ENCODE assay signal across 18 cellular contexts in genomic region chr2:241099246-241099645, GRCh38. TPM values are rescaled to one million over a fixed set of nuclear protein-coding genes. Genes with fewer than 3 reads are reported as not detected.
A peak's percentile ranks its signal among the peaks of the same experiment; 100 is the strongest.
DNase-seq lines count a peak whose midpoint lies in the region; ATAC-seq, FAIRE-seq and TF ChIP-seq lines count a peak whose summit lies in the region.
"Had no signal": no experiment of that assay in that cellular context is flagged by ENCODE, and none has a peak within 500 bp of the region (broad histone marks: within the 10 kb centered on the region; RNA-seq: fewer than 3 reads in every experiment).

No MANE protein-coding gene starts in this region.

- H3K27me3 Mint-ChIP-seq in activated naive CD8-positive, alpha-beta T cell treated with anti-CD3 and anti-CD28 coated beads, Interleukin-2, amount 50 U/mL, for 24 hours, result no peaks in the 10 kb centered on the region
- H3K27me3 Mint-ChIP-seq in stimulated activated naive B cell treated with anti-CD40 and anti-IgM and Interleukin-4, amounts not matched to agents 10 μg/mL and 1 μg/mL and 100 μg/mL, for 72 hours, result no peaks in the 10 kb centered on the region
- no peaks in the 10 kb centered on the region for H3K27me3 Mint-ChIP-seq in activated T-helper 1 cell treated with anti-CD3 and anti-CD28 coated beads, Interleukin-12 subunit alpha, Interleukin-12 subunit beta, Interleukin-2, Interleukin-4 antibody, amounts not matched to agents 30 ng/mL and 10 ng/mL and 1 ng/mL, durations not matched to agents 14 hours and 24 hours and 36 hours (ENCODE audit: insufficient read depth)
- H3K27me3 Mint-ChIP-seq: activated naive CD4-positive, alpha-beta T cell treated with anti-CD3 and anti-CD28 coated beads, Interleukin-2, amount 10 ng/mL, durations not matched to agents 7 days and 5 days had no signal

- peaks cover 5 to 6% of the 10 kb centered on the region in 2 donors for H3K9me3 Mint-ChIP-seq in activated naive CD4-positive, alpha-beta T cell treated with anti-CD3 and anti-CD28 coated beads, Interleukin-2, amount 50 U/mL, for 72 hours
- H3K9me3 Mint-ChIP-seq in activated naive CD8-positive, alpha-beta T cell treated with anti-CD3 and anti-CD28 coated beads, Interleukin-2, amount 50 U/mL, for 24 hours, result no peaks in the 10 kb centered on the region
- no peaks in the 10 kb centered on the region for H3K9me3 Mint-ChIP-seq in stimulated activated naive B cell treated with anti-CD40 and anti-IgM and Interleukin-4, amounts not matched to agents 10 μg/mL and 1 μg/mL and 100 μg/mL, for 72 hours
- H3K9me3 Mint-ChIP-seq in activated T-helper 1 cell treated with anti-CD3 and anti-CD28 coated beads, Interleukin-12 subunit alpha, Interleukin-12 subunit beta, Interleukin-2, Interleukin-4 antibody, amounts not matched to agents 30 ng/mL and 10 ng/mL and 1 ng/mL, durations not matched to agents 14 hours and 24 hours and 36 hours, result no peaks in the 10 kb centered on the region
- H3K9me3 Mint-ChIP-seq: activated naive CD4-positive, alpha-beta T cell treated with anti-CD3 and anti-CD28 coated beads, Interleukin-2, amount 10 ng/mL, durations not matched to agents 7 days and 5 days; H9; T-helper 1 cell treated with Interleukin-12 subunit alpha and Interleukin-12 subunit beta and Interleukin-4 antibody, amounts not matched to agents 30 μg/mL and 1 μg/mL, for 36 hours had no signal

- peaks cover 65% of the 10 kb centered on the region for H3K4me1 Mint-ChIP-seq in activated naive CD8-positive, alpha-beta T cell treated with anti-CD3 and anti-CD28 coated beads, Interleukin-2, amount 50 U/mL, for 24 hours
- peaks cover 31 to 73% of the 10 kb centered on the region in 2 donors for H3K4me1 Mint-ChIP-seq in stimulated activated naive B cell treated with anti-CD40 and anti-IgM and Interleukin-4, amounts not matched to agents 10 μg/mL and 1 μg/mL and 100 μg/mL, for 72 hours
- H3K4me1 Mint-ChIP-seq in activated T-helper 1 cell treated with anti-CD3 and anti-CD28 coated beads, Interleukin-12 subunit alpha, Interleukin-12 subunit beta, Interleukin-2, Interleukin-4 antibody, amounts not matched to agents 30 ng/mL and 10 ng/mL and 1 ng/mL, durations not matched to agents 14 hours and 24 hours and 36 hours (ENCODE audit: low read depth), result peaks cover 62% of the 10 kb centered on the region

- no peak for ATAC-seq in activated naive CD4-positive, alpha-beta T cell treated with anti-CD3 and anti-CD28 coated beads, Interleukin-2, amount 50 U/mL, for 72 hours
- ATAC-seq in activated naive CD8-positive, alpha-beta T cell treated with anti-CD3 and anti-CD28 coated beads, Interleukin-2, amount 50 U/mL, for 24 hours, result no peak
- no peak for ATAC-seq in stimulated activated naive B cell treated with anti-CD40 and anti-IgM and Interleukin-4, amounts not matched to agents 10 μg/mL and 1 μg/mL and 100 μg/mL, for 72 hours (replicated peaks)
- ATAC-seq: heart right ventricle, PC-3 had no signal

- H3K27ac Mint-ChIP-seq in activated naive CD4-positive, alpha-beta T cell treated with anti-CD3 and anti-CD28 coated beads, Interleukin-2, amount 50 U/mL, for 72 hours, result peak overlapping the region; percentile 86 to 93
- peak overlapping the region; percentile 20 for H3K27ac Mint-ChIP-seq in activated naive CD8-positive, alpha-beta T cell treated with anti-CD3 and anti-CD28 coated beads, Interleukin-2, amount 50 U/mL, for 24 hours
- peak overlapping the region; percentile 77 for H3K27ac Mint-ChIP-seq in stimulated activated naive B cell treated with anti-CD40 and anti-IgM and Interleukin-4, amounts not matched to agents 10 μg/mL and 1 μg/mL and 100 μg/mL, for 72 hours
- no peak overlapping the region for H3K27ac Mint-ChIP-seq in activated T-helper 1 cell treated with anti-CD3 and anti-CD28 coated beads, Interleukin-12 subunit alpha, Interleukin-12 subunit beta, Interleukin-2, Interleukin-4 antibody, amounts not matched to agents 30 ng/mL and 10 ng/mL and 1 ng/mL, durations not matched to agents 14 hours and 24 hours and 36 hours
- H3K27ac Mint-ChIP-seq: activated naive CD4-positive, alpha-beta T cell treated with anti-CD3 and anti-CD28 coated beads, Interleukin-2, amount 10 ng/mL, durations not matched to agents 7 days and 5 days; H9 had no signal

- no peak for TF ChIP-seq POLR2A in GM12892 (IDR thresholded peaks at IDR 0.05; ENCODE audit: low read depth, low read length)

- no peak overlapping the region for H3K4me3 Mint-ChIP-seq in activated naive CD8-positive, alpha-beta T cell treated with anti-CD3 and anti-CD28 coated beads, Interleukin-2, amount 50 U/mL, for 24 hours
- H3K4me3 Mint-ChIP-seq in stimulated activated naive B cell treated with anti-CD40 and anti-IgM and Interleukin-4, amounts not matched to agents 10 μg/mL and 1 μg/mL and 100 μg/mL, for 72 hours, result peak overlapping the region; percentile 68 to 70
- H3K4me3 Mint-ChIP-seq in activated T-helper 1 cell treated with anti-CD3 and anti-CD28 coated beads, Interleukin-12 subunit alpha, Interleukin-12 subunit beta, Interleukin-2, Interleukin-4 antibody, amounts not matched to agents 30 ng/mL and 10 ng/mL and 1 ng/mL, durations not matched to agents 14 hours and 24 hours and 36 hours, result no peak overlapping the region

- peak; percentile 21 for FAIRE-seq in GM12892 (lab: Jason Lieb, UNC)
- FAIRE-seq: colon had no signal

- intact Hi-C loops in activated T-helper 1 cell treated with anti-CD3 and anti-CD28 coated beads, Interleukin-12 subunit alpha, Interleukin-12 subunit beta, Interleukin-2, Interleukin-4 antibody, amounts not matched to agents 30 ng/mL and 10 ng/mL and 1 ng/mL, durations not matched to agents 14 hours and 24 hours and 36 hours (cut with micrococcal nuclease), result no loop called here

- DNase-seq in activated naive CD4-positive, alpha-beta T cell treated with anti-CD3 and anti-CD28 coated beads, Interleukin-2, amount 50 U/mL, for 72 hours (ENCODE audit: low spot score in 2 of 2), result no peak
- no peak for DNase-seq in activated naive CD4-positive, alpha-beta T cell (lab: John Stamatoyannopoulos, UW)
- no peak for DNase-seq in GM12892 (ENCODE audit: insufficient read length)
- no peak for DNase-seq in activated naive CD8-positive, alpha-beta T cell treated with anti-CD3 and anti-CD28 coated beads, Interleukin-2, amount 50 U/mL, for 24 hours
- DNase-seq in stimulated activated naive B cell treated with anti-CD40 and anti-IgM and Interleukin-4, amounts not matched to agents 10 μg/mL and 1 μg/mL and 100 μg/mL, for 72 hours, result no peak
- DNase-seq in AG08396 (ENCODE audit: low spot score), result no peak
- no peak for DNase-seq in activated T-helper 1 cell treated with anti-CD3 and anti-CD28 coated beads, Interleukin-12 subunit alpha, Interleukin-12 subunit beta, Interleukin-2, Interleukin-4 antibody, amounts not matched to agents 30 ng/mL and 10 ng/mL and 1 ng/mL, durations not matched to agents 14 hours and 24 hours and 36 hours (ENCODE audit: low spot score)
- DNase-seq: activated naive CD4-positive, alpha-beta T cell treated with anti-CD3 and anti-CD28 coated beads, Interleukin-2, amount 10 ng/mL, durations not matched to agents 7 days and 5 days; Caco-2; H9; heart right ventricle; NCI-H1436 treated with DMSO at 0.1 percent for 48 hours; NCI-H748 treated with DMSO at 0.1 percent for 48 hours; PC-3; stimulated activated CD4-positive, alpha-beta T cell treated with anti-CD3 and anti-CD28 coated beads, Interleukin-12 subunit alpha, Interleukin-12 subunit beta, amount 100 ng/mL, for 4 hours; testis had no signal

- peaks cover 30 to 43% of the 10 kb centered on the region in 2 donors for H3K36me3 Mint-ChIP-seq in activated naive CD4-positive, alpha-beta T cell treated with anti-CD3 and anti-CD28 coated beads, Interleukin-2, amount 50 U/mL, for 72 hours
- H3K36me3 Mint-ChIP-seq in activated naive CD8-positive, alpha-beta T cell treated with anti-CD3 and anti-CD28 coated beads, Interleukin-2, amount 50 U/mL, for 24 hours (ENCODE audit: low read depth), result peaks cover 43% of the 10 kb centered on the region
- H3K36me3 Mint-ChIP-seq in stimulated activated naive B cell treated with anti-CD40 and anti-IgM and Interleukin-4, amounts not matched to agents 10 μg/mL and 1 μg/mL and 100 μg/mL, for 72 hours, result peaks cover 45 to 58% of the 10 kb centered on the region in 2 donors
- H3K36me3 Mint-ChIP-seq in activated T-helper 1 cell treated with anti-CD3 and anti-CD28 coated beads, Interleukin-12 subunit alpha, Interleukin-12 subunit beta, Interleukin-2, Interleukin-4 antibody, amounts not matched to agents 30 ng/mL and 10 ng/mL and 1 ng/mL, durations not matched to agents 14 hours and 24 hours and 36 hours (ENCODE audit: low read depth), result peaks cover 38% of the 10 kb centered on the region

RNA-seq across cellular contexts. Expression of gene MTERF4, which starts 2.8 kb away (rescaled TPM):
- total RNA-seq in activated naive CD4-positive, alpha-beta T cell treated with anti-CD3 and anti-CD28 coated beads, Interleukin-2, amount 50 U/mL, for 72 hours, result 10 to 100 TPM; 37.8 to 47.1 TPM
- 60.9 TPM for polyA plus RNA-seq in GM12892 (2012; ENCODE audit: missing spikeins)
- 40.5 and 43.3 TPM in 2 replicates for total RNA-seq in activated T-helper 1 cell treated with anti-CD3 and anti-CD28 coated beads, Interleukin-12 subunit alpha, Interleukin-12 subunit beta, Interleukin-2, Interleukin-4 antibody, amounts not matched to agents 30 ng/mL and 10 ng/mL and 1 ng/mL, durations not matched to agents 14 hours and 24 hours and 36 hours

RNA-seq across cellular contexts. Expression of gene PASK, which starts 50.0 kb away (rescaled TPM):
- total RNA-seq in activated naive CD4-positive, alpha-beta T cell treated with anti-CD3 and anti-CD28 coated beads, Interleukin-2, amount 50 U/mL, for 72 hours, result 10 to 100 TPM; 67.6 to 95.3 TPM
- 91.5 TPM for polyA plus RNA-seq in GM12892 (2012; ENCODE audit: missing spikeins)
- total RNA-seq in activated T-helper 1 cell treated with anti-CD3 and anti-CD28 coated beads, Interleukin-12 subunit alpha, Interleukin-12 subunit beta, Interleukin-2, Interleukin-4 antibody, amounts not matched to agents 30 ng/mL and 10 ng/mL and 1 ng/mL, durations not matched to agents 14 hours and 24 hours and 36 hours, result 101 and 104 TPM in 2 replicates

RNA-seq across cellular contexts. Expression of gene PPP1R7, which starts 51.0 kb away (rescaled TPM):
- 10 to 100 TPM; 81.6 to 98.9 TPM for total RNA-seq in activated naive CD4-positive, alpha-beta T cell treated with anti-CD3 and anti-CD28 coated beads, Interleukin-2, amount 50 U/mL, for 72 hours
- 118 TPM for polyA plus RNA-seq in GM12892 (2012; ENCODE audit: missing spikeins)
- 115 and 118 TPM in 2 replicates for total RNA-seq in activated T-helper 1 cell treated with anti-CD3 and anti-CD28 coated beads, Interleukin-12 subunit alpha, Interleukin-12 subunit beta, Interleukin-2, Interleukin-4 antibody, amounts not matched to agents 30 ng/mL and 10 ng/mL and 1 ng/mL, durations not matched to agents 14 hours and 24 hours and 36 hours

Comparison
In these comparisons a context has a peak if more than half of its experiments do, and no peak if none do; other contexts are left out.
1. H3K4me3 Mint-ChIP-seq: peak in stimulated activated naive B cell treated with anti-CD40 and anti-IgM and Interleukin-4, amounts not matched to agents 10 μg/mL and 1 μg/mL and 100 μg/mL, for 72 hours (2 of 2); none in activated naive CD8-positive, alpha-beta T cell treated with anti-CD3 and anti-CD28 coated beads, Interleukin-2, amount 50 U/mL, for 24 hours (single experiment) and activated T-helper 1 cell treated with anti-CD3 and anti-CD28 coated beads, Interleukin-12 subunit alpha, Interleukin-12 subunit beta, Interleukin-2, Interleukin-4 antibody, amounts not matched to agents 30 ng/mL and 10 ng/mL and 1 ng/mL, durations not matched to agents 14 hours and 24 hours and 36 hours (single experiment).